Comparison of ENCODE assay signal across 14 cellular contexts in the genomic region with DNA sequence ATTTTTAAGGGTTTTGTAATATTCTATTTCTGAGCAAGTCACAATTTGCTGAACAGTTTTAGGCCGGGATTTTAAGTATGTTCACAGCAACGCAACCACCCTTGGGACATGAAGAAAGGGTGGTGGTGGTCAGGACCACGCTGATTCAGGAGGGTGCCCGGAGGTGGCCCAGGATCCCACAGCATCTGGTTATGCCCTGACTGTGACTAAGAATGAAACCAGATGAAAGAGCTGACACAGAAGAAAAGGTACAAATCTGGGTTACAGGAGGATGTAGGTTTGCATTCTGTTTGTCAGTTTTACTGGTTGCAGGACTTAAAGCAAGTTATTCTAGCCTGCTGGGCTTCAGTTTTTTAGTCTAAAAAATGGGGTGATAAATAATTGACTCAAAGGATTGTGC.
DNase-seq lines count a peak whose midpoint lies in the region; ATAC-seq and TF ChIP-seq lines count a peak whose summit lies in the region.
"Had no signal": no experiment of that assay in that cellular context is flagged by ENCODE, and none has a peak within 500 bp of the region (broad histone marks: within the 10 kb centered on the region; RNA-seq: fewer than 3 reads in every experiment).

No MANE protein-coding gene starts in this region.

- no peaks in the 10 kb centered on the region for H3K27me3 ChIP-seq in thyroid gland
- H3K27me3 ChIP-seq in CD4-positive, alpha-beta memory T cell (ENCODE audit: insufficient read depth, low read length): no peaks in the 10 kb centered on the region

- DNase-seq in thyroid gland (no peak), cerebellum (ENCODE audit: low spot score) (no peak), Right ventricle myocardium superior (no peak)
- DNase-seq in CD4-positive, alpha-beta memory T cell: no peak
- DNase-seq: activated CD4-positive, alpha-beta T cell treated with anti-CD3 and anti-CD28 coated beads, Interleukin-2, amount 50 U/mL, for 1 hour; effector memory CD4-positive, alpha-beta T cell had no signal

- POLR2A ChIA-PET in CD4-positive, alpha-beta memory T cell (lab: Charles Lee; ENCODE audit: partially characterized antibody): no interaction called here

- H3K27ac Mint-ChIP-seq in CD4-positive, alpha-beta memory T cell: no peak overlapping the region
- H3K27ac Mint-ChIP-seq: natural killer cell treated with Interleukin-12 subunit alpha and Interleukin-12 subunit beta and Interleukin-15 and Interleukin-18, amount 100 ng/mL, for 72 hours; type B pancreatic cell had no signal

- H3K4me1 Mint-ChIP-seq in CD4-positive, alpha-beta memory T cell: no peaks in the 10 kb centered on the region

- H3K9me3 ChIP-seq in thyroid gland: no peaks in the 10 kb centered on the region
- no peaks in the 10 kb centered on the region for H3K9me3 ChIP-seq in CD4-positive, alpha-beta memory T cell (ENCODE audit: control insufficient read depth in 1 of 2, low read length in 2 of 2)

- TF ChIP-seq POLR2A in thyroid gland (IDR thresholded peaks at IDR 0.05): no peak

- peaks cover 0 to 2% (median 0%) of the 10 kb centered on the region in 8 donors for H3K9me3 Mint-ChIP-seq in CD4-positive, alpha-beta memory T cell
- H3K9me3 Mint-ChIP-seq: natural killer cell treated with Interleukin-12 subunit alpha and Interleukin-12 subunit beta and Interleukin-15 and Interleukin-18, amount 100 ng/mL, for 72 hours; type B pancreatic cell had no signal

- H3K4me1 ChIP-seq in thyroid gland: peaks cover 11 to 18% of the 10 kb centered on the region in 2 donors
- H3K4me1 ChIP-seq in CD4-positive, alpha-beta memory T cell (ENCODE audit: insufficient read depth, low read length): no peaks in the 10 kb centered on the region

- WGBS in thyroid gland, 2 donors: 77 to 85% methylated on average over 4 of the region's 4 CpGs

- no peak overlapping the region for H3K4me3 Mint-ChIP-seq in CD4-positive, alpha-beta memory T cell
- H3K4me3 Mint-ChIP-seq: natural killer cell treated with Interleukin-12 subunit alpha and Interleukin-12 subunit beta and Interleukin-15 and Interleukin-18, amount 100 ng/mL, for 72 hours; type B pancreatic cell had no signal

- H3K27me3 Mint-ChIP-seq in CD4-positive, alpha-beta memory T cell: peaks cover 9 to 19% of the 10 kb centered on the region in 2 donors

- peak overlapping the region in 1 of 3 donors; percentile 31 for H3K27ac ChIP-seq in thyroid gland
- no peak overlapping the region for H3K27ac ChIP-seq in CD4-positive, alpha-beta memory T cell (ENCODE audit: low read depth, low read length)
- H3K27ac ChIP-seq: RWPE1 had no signal

- intact Hi-C loops in thyroid gland (cut with DNase I) (no loop called here), Right ventricle myocardium superior (cut with DNase I) (no loop called here)
- intact Hi-C loops in CD4-positive, alpha-beta memory T cell (cut with micrococcal nuclease): no loop called here

- H3K36me3 ChIP-seq in thyroid gland: no peaks in the 10 kb centered on the region
- H3K36me3 ChIP-seq in CD4-positive, alpha-beta memory T cell (ENCODE audit: insufficient read depth, low read length): no peaks in the 10 kb centered on the region

- H3K36me3 Mint-ChIP-seq in CD4-positive, alpha-beta memory T cell: no peaks in the 10 kb centered on the region
- H3K36me3 Mint-ChIP-seq: natural killer cell treated with Interleukin-12 subunit alpha and Interleukin-12 subunit beta and Interleukin-15 and Interleukin-18, amount 100 ng/mL, for 72 hours; type B pancreatic cell had no signal

- no peak for TF ChIP-seq CTCF in thyroid gland (IDR thresholded peaks at IDR 0.05)

- CTCF ChIA-PET in CD4-positive, alpha-beta memory T cell (lab: Charles Lee; ENCODE audit: partially characterized antibody): no interaction called here

- ATAC-seq in GM18502 (IDR thresholded peaks at IDR 0.05; ENCODE audit: poor library complexity, unreplicated experiment) (peak; percentile 75), GM19043 (IDR thresholded peaks at IDR 0.05; ENCODE audit: low read depth, unreplicated experiment) (peak; percentile 70), HG02588 (IDR thresholded peaks at IDR 0.05; ENCODE audit: unreplicated experiment) (peak; percentile 65), HG03457 (IDR thresholded peaks at IDR 0.05; ENCODE audit: unreplicated experiment) (peak; percentile 79), Right ventricle myocardium superior (ENCODE audit: poor library complexity) (no peak)
- ATAC-seq: natural killer cell treated with Interleukin-12 subunit alpha and Interleukin-12 subunit beta and Interleukin-15 and Interleukin-18, amount 100 ng/mL, for 72 hours had no signal

- no peak overlapping the region for H3K4me3 ChIP-seq in thyroid gland (replicated peaks in 1 of 3)
- no peak overlapping the region for H3K4me3 ChIP-seq in CD4-positive, alpha-beta memory T cell (ENCODE audit: low read length in 2 of 2)
- H3K4me3 ChIP-seq: lung had no signal
